Comparison of ENCODE assay signal across 1 cellular context in the genomic region with DNA sequence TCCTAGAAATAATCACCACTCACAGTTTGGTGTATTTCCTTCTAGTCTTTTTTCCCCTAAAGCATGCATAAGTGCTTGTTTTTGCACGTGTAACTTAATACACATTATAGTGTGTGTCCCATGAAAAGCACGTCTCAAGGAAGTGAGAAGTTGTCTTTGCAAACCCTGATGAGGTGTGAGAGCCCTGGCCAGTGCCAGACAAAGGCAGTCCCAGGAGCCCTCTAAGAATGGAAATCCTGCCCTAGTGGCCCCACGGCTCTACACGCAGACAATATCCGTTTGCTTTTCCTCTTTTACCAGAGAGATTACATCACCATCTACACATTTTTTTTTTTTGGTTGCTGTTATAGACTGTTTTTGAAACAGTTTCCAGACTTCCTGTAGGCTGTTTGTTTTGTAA.
TF ChIP-seq lines count a peak whose summit lies in the region.

No MANE protein-coding gene starts in this region.

TF ChIP-seq in HepG2, 621 proteins besides CTCF, POLR2A, EP300 and RAD21 (continued from another document):
- no peak for TF ChIP-seq ZNF710 (CRISPR knock-in tag; IDR thresholded peaks at IDR 0.05; ENCODE audit: borderline replicate concordance)
- TF ChIP-seq, protein P1, sequence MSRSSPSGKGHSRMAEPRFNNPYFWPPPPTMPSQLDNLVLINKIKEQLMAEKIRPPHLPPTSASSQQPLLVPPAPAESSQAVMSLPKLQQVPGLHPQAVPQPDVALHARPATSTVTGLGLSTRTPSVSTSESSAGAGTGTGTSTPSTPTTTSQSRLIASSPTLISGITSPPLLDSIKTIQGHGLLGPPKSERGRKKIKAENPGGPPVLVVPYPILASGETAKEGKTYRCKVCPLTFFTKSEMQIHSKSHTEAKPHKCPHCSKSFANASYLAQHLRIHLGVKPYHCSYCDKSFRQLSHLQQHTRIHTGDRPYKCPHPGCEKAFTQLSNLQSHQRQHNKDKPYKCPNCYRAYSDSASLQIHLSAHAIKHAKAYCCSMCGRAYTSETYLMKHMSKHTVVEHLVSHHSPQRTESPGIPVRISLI (CRISPR knock-in tag; IDR thresholded peaks at IDR 0.05; ENCODE audit: borderline replicate concordance), result no peak
- no peak for TF ChIP-seq ZNF337 (CRISPR knock-in tag; IDR thresholded peaks at IDR 0.05; ENCODE audit: borderline replicate concordance, low read depth)
- no peak for TF ChIP-seq HDAC2 (CRISPR knock-in tag; IDR thresholded peaks at IDR 0.05)
- TF ChIP-seq MEIS1 (CRISPR knock-in tag; IDR thresholded peaks at IDR 0.05; ENCODE audit: borderline replicate concordance), result no peak
- no peak for TF ChIP-seq PHF5A (CRISPR knock-in tag; IDR thresholded peaks at IDR 0.05; ENCODE audit: low read depth, unreplicated experiment)
- no peak for TF ChIP-seq U2AF1 (optimal IDR thresholded peaks at IDR 0.05; ENCODE audit: low read depth, low read length)
- TF ChIP-seq SNAPC2 (CRISPR knock-in tag; IDR thresholded peaks at IDR 0.05), result no peak
